In the genomic region with DNA sequence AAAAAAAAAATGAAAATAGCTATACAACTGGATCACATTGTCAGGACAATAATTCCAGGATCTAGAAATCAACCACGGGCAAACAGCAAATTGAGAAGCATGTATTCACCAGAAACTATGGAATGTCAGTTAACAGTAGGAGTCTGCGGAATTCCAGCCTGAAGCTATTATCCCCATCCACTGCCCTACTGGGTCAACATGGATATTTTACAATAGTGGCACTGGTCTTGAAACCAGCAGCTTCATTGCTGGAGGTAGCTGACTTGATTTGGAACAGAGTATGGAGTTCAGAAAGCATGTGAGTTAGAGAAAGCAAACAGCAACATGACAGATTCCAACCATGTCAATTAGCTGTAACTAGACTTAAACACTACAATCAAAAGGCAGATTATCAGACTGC, we compare ENCODE assay signal across 19 cellular contexts. TPM values are rescaled to one million over a fixed set of nuclear protein-coding genes. Genes with fewer than 3 reads are reported as not detected.
DNase-seq lines count a peak whose midpoint lies in the region; ATAC-seq, FAIRE-seq and TF ChIP-seq lines count a peak whose summit lies in the region.
"Had no signal": no experiment of that assay in that cellular context is flagged by ENCODE, and none has a peak within 500 bp of the region (broad histone marks: within the 10 kb centered on the region; RNA-seq: fewer than 3 reads in every experiment).

No MANE protein-coding gene starts in this region.

- no peak overlapping the region for H3K4me3 Mint-ChIP-seq in WTC11
- no peak overlapping the region for H3K4me3 Mint-ChIP-seq in activated CD4-positive, alpha-beta T cell treated with anti-CD3 and anti-CD28 coated beads for 36 hours
- H3K4me3 Mint-ChIP-seq: CD4-positive, alpha-beta memory T cell; GM23338 had no signal

- H4K12ac ChIP-seq in trophoblast cell (ENCODE audit: low read depth, low read length) = no peak overlapping the region

- TF ChIP-seq CTCF in WTC11 (IDR thresholded peaks at IDR 0.05) (no peak), BE2C (IDR thresholded peaks at IDR 0.05; ENCODE audit: low read depth, low read length) (no peak)

- peaks cover 4% of the 10 kb centered on the region for H3K4me1 Mint-ChIP-seq in WTC11
- H3K4me1 Mint-ChIP-seq in activated CD4-positive, alpha-beta T cell treated with anti-CD3 and anti-CD28 coated beads for 36 hours = no peaks in the 10 kb centered on the region

- peak; percentile 4 for FAIRE-seq in HTR-8/SVneo (lab: Jason Lieb, UNC)

- no peak overlapping the region for H2BK12ac ChIP-seq in trophoblast cell (ENCODE audit: low read length)

- no peak overlapping the region for H3K14ac ChIP-seq in trophoblast cell (ENCODE audit: low read length)

- no peak overlapping the region for H4K8ac ChIP-seq in trophoblast cell (ENCODE audit: low read depth, low read length)

- no peaks in the 10 kb centered on the region for H3K79me2 ChIP-seq in trophoblast cell (ENCODE audit: control insufficient read depth, insufficient read depth, low read length, poor library complexity)

- peak; percentile 26; the same call in 1 of the 2 replicates for ATAC-seq in WTC11
- ATAC-seq in activated CD4-positive, alpha-beta T cell treated with anti-CD3 and anti-CD28 coated beads for 36 hours = no peak
- no peak for ATAC-seq in HG02588 (IDR thresholded peaks at IDR 0.05; ENCODE audit: unreplicated experiment)
- ATAC-seq: GM23338 had no signal

- H3K27me3 ChIP-seq in trophoblast cell (ENCODE audit: insufficient read depth, low read length) (no peaks in the 10 kb centered on the region), BE2C (no peaks in the 10 kb centered on the region)

- H3K27me3 Mint-ChIP-seq in WTC11 (ENCODE audit: low read depth) = no peaks in the 10 kb centered on the region
- no peaks in the 10 kb centered on the region for H3K27me3 Mint-ChIP-seq in activated CD4-positive, alpha-beta T cell treated with anti-CD3 and anti-CD28 coated beads for 36 hours

- H3K27ac ChIP-seq in trophoblast cell (ENCODE audit: low read depth, low read length) = no peak overlapping the region

- no peak overlapping the region for H2AK5ac ChIP-seq in trophoblast cell (ENCODE audit: low read length)

- no peak overlapping the region for H3K4ac ChIP-seq in trophoblast cell (ENCODE audit: low read depth, low read length)

- peaks cover 0 to 2% of the 10 kb centered on the region in 2 experiments for H3K4me1 ChIP-seq in trophoblast cell (ENCODE audit: control insufficient read depth in 1 of 2, insufficient read depth in 2 of 2, low read length in 2 of 2)
- H3K4me1 ChIP-seq in BE2C = no peaks in the 10 kb centered on the region

- no peak for DNase-seq in HTR-8/SVneo (ENCODE audit: insufficient read length, low spot score)
- no peak for DNase-seq in WTC11 (ENCODE audit: low spot score)
- peak; percentile 18 for DNase-seq in epidermal melanocyte (ENCODE audit: insufficient read length, low spot score)
- peak; percentile 27 to 63 for DNase-seq in trophoblast cell
- no peak for DNase-seq in activated CD4-positive, alpha-beta T cell treated with anti-CD3 and anti-CD28 coated beads for 36 hours
- no peak for DNase-seq in BE2C
- DNase-seq in CD1c-positive myeloid dendritic cell (ENCODE audit: extremely low spot score) = no peak
- DNase-seq: CD4-positive, alpha-beta memory T cell; DMS153; GDM1; HCEC 1CT; Karpas-422; MV-4-11; NCI-H187; NCI-H2107; NCI-H446 treated with DMSO at 0.1 percent for 48 hours; NCI-H526 treated with DMSO at 0.1 percent for 48 hours had no signal

- no peak overlapping the region for H2BK5ac ChIP-seq in trophoblast cell (ENCODE audit: low read depth, low read length, poor library complexity)

- CTCF ChIA-PET in WTC11 (lab: Charles Lee) = no interaction called here
- CTCF ChIA-PET in activated CD4-positive, alpha-beta T cell treated with anti-CD3 and anti-CD28 coated beads for 36 hours (lab: Charles Lee) = no interaction called here

- H3K9me3 Mint-ChIP-seq in WTC11 = no peaks in the 10 kb centered on the region
- no peaks in the 10 kb centered on the region for H3K9me3 Mint-ChIP-seq in activated CD4-positive, alpha-beta T cell treated with anti-CD3 and anti-CD28 coated beads for 36 hours (ENCODE audit: low read depth)
- H3K9me3 Mint-ChIP-seq: GM23338 had no signal

- no peaks in the 10 kb centered on the region for H3K36me3 Mint-ChIP-seq in WTC11
- no peaks in the 10 kb centered on the region for H3K36me3 Mint-ChIP-seq in activated CD4-positive, alpha-beta T cell treated with anti-CD3 and anti-CD28 coated beads for 36 hours (ENCODE audit: low read depth)
- H3K36me3 Mint-ChIP-seq: CD4-positive, alpha-beta memory T cell had no signal

- H3K36me3 ChIP-seq in trophoblast cell (ENCODE audit: control insufficient read depth in 1 of 2, insufficient read depth in 2 of 2, low read length in 2 of 2) (no peaks in the 10 kb centered on the region), BE2C (no peaks in the 10 kb centered on the region)

- H3K4me3 ChIP-seq in trophoblast cell (ENCODE audit: low read depth, low read length) = no peak overlapping the region
- no peak overlapping the region for H3K4me3 ChIP-seq in BE2C (ENCODE audit: low read depth, low read length)
- H3K4me3 ChIP-seq: GM23338 had no signal

- H3K23ac ChIP-seq in trophoblast cell (ENCODE audit: low read length) = no peak overlapping the region

- H2AFZ ChIP-seq in trophoblast cell (ENCODE audit: insufficient read depth, low read length, poor library complexity) = no peak overlapping the region
- H2AFZ ChIP-seq: GM23338 had no signal

- no peak overlapping the region for H4K91ac ChIP-seq in trophoblast cell (ENCODE audit: low read depth, low read length)

- no CpG with 5 or more reads among the region's 2 CpGs for WGBS in trophoblast cell (ENCODE audit: extremely low coverage, insufficient coverage, insufficient read length)

- H3K9me3 ChIP-seq in trophoblast cell (ENCODE audit: insufficient read depth, low read depth, low read length) (no peaks in the 10 kb centered on the region), BE2C (no peaks in the 10 kb centered on the region)

- H3K18ac ChIP-seq in trophoblast cell (ENCODE audit: low read length) = no peak overlapping the region

- intact Hi-C loops in activated CD4-positive, alpha-beta T cell treated with anti-CD3 and anti-CD28 coated beads for 36 hours (cut with DNase I, micrococcal nuclease) = no loop called here

- H2BK120ac ChIP-seq in trophoblast cell (ENCODE audit: insufficient read depth, low read length, poor library complexity) = no peak overlapping the region

- no peak overlapping the region for H3K9ac ChIP-seq in trophoblast cell (ENCODE audit: low read length)

- H3K4me2 ChIP-seq in trophoblast cell (ENCODE audit: low read length) = no peak overlapping the region
- H3K4me2 ChIP-seq: GM23338 had no signal

- H3K27ac Mint-ChIP-seq in WTC11 = no peak overlapping the region
- H3K27ac Mint-ChIP-seq in activated CD4-positive, alpha-beta T cell treated with anti-CD3 and anti-CD28 coated beads for 36 hours = no peak overlapping the region
- H3K27ac Mint-ChIP-seq: CD4-positive, alpha-beta memory T cell; GM23338 had no signal

- H3K79me1 ChIP-seq in trophoblast cell (ENCODE audit: low read length) = no peaks in the 10 kb centered on the region

- POLR2A ChIA-PET in WTC11 (lab: Charles Lee) = interaction anchor here (0.6 kb wide), 1 partner anchor 227 kb away, joined by 3 read pairs; no protein-coding TSS in a partner anchor
- POLR2A ChIA-PET in activated CD4-positive, alpha-beta T cell treated with anti-CD3 and anti-CD28 coated beads for 36 hours (lab: Charles Lee) = no interaction called here

TF ChIP-seq in WTC11, 78 proteins besides CTCF, POLR2A, EP300 and RAD21 (continues in another document):
- no peak for TF ChIP-seq KAT7 (CRISPR knock-in tag; IDR thresholded peaks at IDR 0.05; ENCODE audit: borderline replicate concordance)
- TF ChIP-seq, protein P1, sequence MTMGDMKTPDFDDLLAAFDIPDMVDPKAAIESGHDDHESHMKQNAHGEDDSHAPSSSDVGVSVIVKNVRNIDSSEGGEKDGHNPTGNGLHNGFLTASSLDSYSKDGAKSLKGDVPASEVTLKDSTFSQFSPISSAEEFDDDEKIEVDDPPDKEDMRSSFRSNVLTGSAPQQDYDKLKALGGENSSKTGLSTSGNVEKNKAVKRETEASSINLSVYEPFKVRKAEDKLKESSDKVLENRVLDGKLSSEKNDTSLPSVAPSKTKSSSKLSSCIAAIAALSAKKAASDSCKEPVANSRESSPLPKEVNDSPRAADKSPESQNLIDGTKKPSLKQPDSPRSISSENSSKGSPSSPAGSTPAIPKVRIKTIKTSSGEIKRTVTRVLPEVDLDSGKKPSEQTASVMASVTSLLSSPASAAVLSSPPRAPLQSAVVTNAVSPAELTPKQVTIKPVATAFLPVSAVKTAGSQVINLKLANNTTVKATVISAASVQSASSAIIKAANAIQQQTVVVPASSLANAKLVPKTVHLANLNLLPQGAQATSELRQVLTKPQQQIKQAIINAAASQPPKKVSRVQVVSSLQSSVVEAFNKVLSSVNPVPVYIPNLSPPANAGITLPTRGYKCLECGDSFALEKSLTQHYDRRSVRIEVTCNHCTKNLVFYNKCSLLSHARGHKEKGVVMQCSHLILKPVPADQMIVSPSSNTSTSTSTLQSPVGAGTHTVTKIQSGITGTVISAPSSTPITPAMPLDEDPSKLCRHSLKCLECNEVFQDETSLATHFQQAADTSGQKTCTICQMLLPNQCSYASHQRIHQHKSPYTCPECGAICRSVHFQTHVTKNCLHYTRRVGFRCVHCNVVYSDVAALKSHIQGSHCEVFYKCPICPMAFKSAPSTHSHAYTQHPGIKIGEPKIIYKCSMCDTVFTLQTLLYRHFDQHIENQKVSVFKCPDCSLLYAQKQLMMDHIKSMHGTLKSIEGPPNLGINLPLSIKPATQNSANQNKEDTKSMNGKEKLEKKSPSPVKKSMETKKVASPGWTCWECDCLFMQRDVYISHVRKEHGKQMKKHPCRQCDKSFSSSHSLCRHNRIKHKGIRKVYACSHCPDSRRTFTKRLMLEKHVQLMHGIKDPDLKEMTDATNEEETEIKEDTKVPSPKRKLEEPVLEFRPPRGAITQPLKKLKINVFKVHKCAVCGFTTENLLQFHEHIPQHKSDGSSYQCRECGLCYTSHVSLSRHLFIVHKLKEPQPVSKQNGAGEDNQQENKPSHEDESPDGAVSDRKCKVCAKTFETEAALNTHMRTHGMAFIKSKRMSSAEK (CRISPR knock-in tag; IDR thresholded peaks at IDR 0.05; ENCODE audit: borderline replicate concordance) = no peak
- no peak for TF ChIP-seq ZBTB21 (CRISPR knock-in tag; IDR thresholded peaks at IDR 0.05; ENCODE audit: borderline replicate concordance)
- no peak for TF ChIP-seq JUN (CRISPR knock-in tag; IDR thresholded peaks at IDR 0.05)
- no peak for TF ChIP-seq ATF3 (CRISPR knock-in tag; conservative IDR thresholded peaks at IDR 0.05)

RNA-seq across cellular contexts. Expression of gene PDE1A, which starts 55.7 kb away (rescaled TPM):
- 0.25 TPM in 1 of 3 replicates, not detected in the others for total RNA-seq in WTC11 (2021)
- 0.21 and 0.25 TPM in 2 replicates for polyA plus RNA-seq in trophoblast cell (2013)
- not detected for total RNA-seq in activated CD4-positive, alpha-beta T cell treated with anti-CD3 and anti-CD28 coated beads for 36 hours
- not detected for polyA plus RNA-seq in BE2C (2012; ENCODE audit: insufficient read depth, insufficient read length, low read depth)
- total RNA-seq: CD4-positive, alpha-beta memory T cell had no signal
- polyA plus RNA-seq: CD4-positive, alpha-beta memory T cell had no signal

Comparison
In these comparisons a context has a peak if more than half of its experiments do, and no peak if none do; other contexts are left out.
1. DNase-seq: peak in epidermal melanocyte (single experiment) and trophoblast cell (2 of 2); none in HTR-8/SVneo (single experiment), WTC11 (single experiment), activated CD4-positive, alpha-beta T cell treated with anti-CD3 and anti-CD28 coated beads for 36 hours (single experiment), BE2C (single experiment) and CD1c-positive myeloid dendritic cell (single experiment).